In genomic region chr11:132125855-132126841, GRCh38 we compare ENCODE assay signal across 8 cellular contexts.
A peak's percentile ranks its signal among the peaks of the same experiment; 100 is the strongest.
DNase-seq lines count a peak whose midpoint lies in the region; ATAC-seq and TF ChIP-seq lines count a peak whose summit lies in the region.

No MANE protein-coding gene starts in this region.

- H3K36me3 ChIP-seq in HUES6 (ENCODE audit: control insufficient read depth, insufficient read depth, low read length) (no peaks in the 10 kb centered on the region), adrenal gland (replicated peaks in 1 of 2) (no peaks in the 10 kb centered on the region), transverse colon (no peaks in the 10 kb centered on the region)

- H3K9ac ChIP-seq in HUES6 (ENCODE audit: low read length), result peak overlapping the region; percentile 13

- DNase-seq in EH (ENCODE audit: low read depth) (peak; percentile 69), adrenal gland (peak in 5 of 7 donors; percentile 10 to 56 (median 24)), iPS-NIHi11 (ENCODE audit: low spot score) (peak; percentile 30), transverse colon (no peak), LoVo (ENCODE audit: low spot score) (no peak), cerebellar cortex (ENCODE audit: low spot score) (no peak)

- TF ChIP-seq POLR2A in adrenal gland (IDR thresholded peaks at IDR 0.05), result no peak
- no peak for TF ChIP-seq POLR2A in transverse colon (IDR thresholded peaks at IDR 0.05)

- H3K27me3 ChIP-seq in HUES6 (ENCODE audit: control insufficient read depth, insufficient read depth, low read length), result peaks cover 3% of the 10 kb centered on the region; the same call in 1 of the 2 replicates
- no peaks in the 10 kb centered on the region for H3K27me3 ChIP-seq in adrenal gland
- H3K27me3 ChIP-seq in transverse colon, result no peaks in the 10 kb centered on the region

- intact Hi-C loops in adrenal gland (cut with DNase I) (loop anchor here in 1 of 2 donors (5.0 kb wide), 1 partner anchor 379 kb away; no protein-coding TSS in a partner anchor), transverse colon (cut with DNase I; ENCODE audit: low total_unique reads) (no loop called here)

- no peaks in the 10 kb centered on the region for H3K9me3 ChIP-seq in HUES6 (ENCODE audit: control insufficient read depth, insufficient read depth, low read depth, low read length)
- H3K9me3 ChIP-seq in adrenal gland (replicated peaks in 1 of 3), result no peaks in the 10 kb centered on the region
- no peaks in the 10 kb centered on the region for H3K9me3 ChIP-seq in transverse colon

- no peak for ATAC-seq in HG02763 (IDR thresholded peaks at IDR 0.05; ENCODE audit: unreplicated experiment)

- H3K4me3 ChIP-seq in HUES6 (ENCODE audit: low read depth, low read length) (peak overlapping the region; percentile 52), adrenal gland (peak overlapping the region in 1 of 4 donors; percentile 24), transverse colon (peak overlapping the region in 3 of 4 donors; percentile 11 to 35 (median 23))

- H3K4me1 ChIP-seq in HUES6 (ENCODE audit: control insufficient read depth, insufficient read depth, low read length) (peaks cover 35% of the 10 kb centered on the region), adrenal gland (replicated peaks in 1 of 2) (peaks cover 4 to 8% of the 10 kb centered on the region in 2 donors), transverse colon (peaks cover 0 to 18% (median 6%) of the 10 kb centered on the region in 4 donors)

- no peak for TF ChIP-seq EP300 in transverse colon (IDR thresholded peaks at IDR 0.05; ENCODE audit: low read depth)

- 19 to 25% (median 22%) methylated on average over 21 of the region's 21 CpGs for WGBS in adrenal gland, 4 donors
- 11 to 34% methylated on average over 5 to 21 of the region's 21 CpGs for WGBS in transverse colon (ENCODE audit: low coverage in 1 of 2), 2 donors

- no peak overlapping the region for H3K27ac ChIP-seq in HUES6 (ENCODE audit: low read depth, low read length)
- H3K27ac ChIP-seq in adrenal gland, result peak overlapping the region in 1 of 5 donors; percentile 36
- peak overlapping the region in 3 of 4 donors; percentile 5 to 53 (median 36) for H3K27ac ChIP-seq in transverse colon

- no peak for TF ChIP-seq CTCF in adrenal gland (IDR thresholded peaks at IDR 0.05)
- TF ChIP-seq CTCF in transverse colon (IDR thresholded peaks at IDR 0.05), result no peak

- in situ Hi-C loops in transverse colon (cut with MboI; ENCODE audit: low pct_ligation_motif_present in 1 of 4, low pct_unique_long_range_greater_than_20kb in 1 of 4, low sequenced_read_pairs in 3 of 4), result loop anchor here in 2 of 4 donors (5.0 to 25.0 kb wide), 2 partner anchors 259 to 264 kb away; no protein-coding TSS in a partner anchor

Comparison
In these comparisons a context has a peak if more than half of its experiments do, and no peak if none do; other contexts are left out.
1. DNase-seq: peak in EH (single experiment), adrenal gland (5 of 7) and iPS-NIHi11 (single experiment); none in transverse colon (single experiment), LoVo (single experiment) and cerebellar cortex (single experiment).